Comparison of ENCODE assay signal across 11 cellular contexts in genomic region chrX:149510386-149510785, GRCh38. TPM values are rescaled to one million over a fixed set of nuclear protein-coding genes. Genes with fewer than 3 reads are reported as not detected.
DNase-seq lines count a peak whose midpoint lies in the region; ATAC-seq, FAIRE-seq and TF ChIP-seq lines count a peak whose summit lies in the region.
"Had no signal": no experiment of that assay in that cellular context is flagged by ENCODE, and none has a peak within 500 bp of the region (broad histone marks: within the 10 kb centered on the region; RNA-seq: fewer than 3 reads in every experiment).

No MANE protein-coding gene starts in this region.

- no peak for FAIRE-seq in frontal cortex (lab: Jason Lieb, UNC)

- no peak overlapping the region for H3K27ac ChIP-seq in endodermal cell (ENCODE audit: low read depth, low read length)

- H3K9me3 ChIP-seq in MG63 = no peaks in the 10 kb centered on the region
- no peaks in the 10 kb centered on the region for H3K9me3 ChIP-seq in endodermal cell (ENCODE audit: control insufficient read depth, low read length)
- H3K9me3 ChIP-seq: BLaER1 treated with 17β-estradiol and CSF1 and Interleukin-3, amounts not matched to agents 10 nM and 100 nM had no signal

- H3K4me1 ChIP-seq in endodermal cell (ENCODE audit: control insufficient read depth, insufficient read depth, low read length) = no peaks in the 10 kb centered on the region

- H3K27ac Mint-ChIP-seq in endodermal cell = no peak overlapping the region
- peak overlapping the region; percentile 93 for H3K27ac Mint-ChIP-seq in type B pancreatic cell

- H3K4me1 Mint-ChIP-seq in endodermal cell (peaks cover 3% of the 10 kb centered on the region), type B pancreatic cell (ENCODE audit: unreplicated experiment) (peaks cover 4% of the 10 kb centered on the region)

- TF ChIP-seq CTCF in endodermal cell (conservative IDR thresholded peaks at IDR 0.05) (peak; percentile 55), type B pancreatic cell (conservative IDR thresholded peaks at IDR 0.05) (peak; percentile 65)

- H3K27me3 ChIP-seq in MG63 = no peaks in the 10 kb centered on the region
- H3K27me3 ChIP-seq in endodermal cell (ENCODE audit: control insufficient read depth, insufficient read depth, low read length, poor library complexity, severe bottlenecking) = no peaks in the 10 kb centered on the region
- H3K27me3 ChIP-seq: BLaER1 treated with 17β-estradiol and CSF1 and Interleukin-3, amounts not matched to agents 10 nM and 100 nM had no signal

- H3K9me3 Mint-ChIP-seq in endodermal cell = peaks cover 53% of the 10 kb centered on the region
- H3K9me3 Mint-ChIP-seq in type B pancreatic cell = no peaks in the 10 kb centered on the region

- no peaks in the 10 kb centered on the region for H3K36me3 ChIP-seq in MG63
- H3K36me3 ChIP-seq in endodermal cell (ENCODE audit: control insufficient read depth, insufficient read depth, low read length) = no peaks in the 10 kb centered on the region
- H3K36me3 ChIP-seq: BLaER1 treated with 17β-estradiol and CSF1 and Interleukin-3, amounts not matched to agents 10 nM and 100 nM had no signal

- H3K4me3 ChIP-seq in MG63 = no peak overlapping the region
- H3K4me3 ChIP-seq in endodermal cell (ENCODE audit: low read length) = no peak overlapping the region
- H3K4me3 ChIP-seq: BLaER1 treated with 17β-estradiol and CSF1 and Interleukin-3, amounts not matched to agents 10 nM and 100 nM had no signal

- H3K9ac ChIP-seq in endodermal cell (ENCODE audit: extremely low read depth, low read length, poor library complexity, severe bottlenecking) = no peak overlapping the region
- H3K9ac ChIP-seq: BLaER1 treated with 17β-estradiol and CSF1 and Interleukin-3, amounts not matched to agents 10 nM and 100 nM had no signal

- H3K4me3 Mint-ChIP-seq in endodermal cell (no peak overlapping the region), type B pancreatic cell (peak overlapping the region; percentile 64)

- H3K36me3 Mint-ChIP-seq in endodermal cell (ENCODE audit: low read depth) (no peaks in the 10 kb centered on the region), type B pancreatic cell (no peaks in the 10 kb centered on the region)

- WGBS in endodermal cell (ENCODE audit: insufficient coverage in 1 of 2, insufficient read length in 1 of 2), 2 experiments = 73% methylated on average over 3 of the region's 4 CpGs; no CpG with 5 or more reads in 1 of the 2 experiments

- H3K27me3 Mint-ChIP-seq in endodermal cell (ENCODE audit: insufficient read depth) (peaks cover 2% of the 10 kb centered on the region), type B pancreatic cell (no peaks in the 10 kb centered on the region)

- DNase-seq in activated CD8-positive, alpha-beta memory T cell treated with anti-CD3 and anti-CD28 coated beads for 24 hours = peak; percentile 43
- no peak for DNase-seq in activated CD8-positive, alpha-beta memory T cell treated with anti-CD3 and anti-CD28 coated beads, Interleukin-2, amount 50 U/mL, for 4 hours
- DNase-seq in MG63 (peak; percentile 33), endodermal cell (no peak), type B pancreatic cell (ENCODE audit: extremely low spot score, unreplicated experiment) (no peak), frontal cortex (ENCODE audit: low spot score in 2 of 2) (no peak)

- ATAC-seq in HG03175 (IDR thresholded peaks at IDR 0.05; ENCODE audit: unreplicated experiment) (no peak), HG03196 (IDR thresholded peaks at IDR 0.05; ENCODE audit: unreplicated experiment) (no peak)

RNA-seq across cellular contexts. Expression of gene IDS, which starts 5.3 kb away (rescaled TPM):
- 3.6 and 11.6 TPM in 2 replicates for total RNA-seq in MG63 (2014; rRNA removed; shearing (Covaris generic); ENCODE audit: low replicate concordance)
- 10 to 100 TPM; 28.2 to 43.9 TPM for total RNA-seq in endodermal cell
- 53.7 TPM for polyA plus RNA-seq in endodermal cell (2013, experiment 1 of 2)
- polyA plus RNA-seq in endodermal cell (2013, experiment 2 of 2) = 60.1 TPM
- 46.8 and 173 TPM in 2 replicates for total RNA-seq in type B pancreatic cell (ENCODE audit: low replicate concordance)
- total RNA-seq in frontal cortex = 86.4 TPM

RNA-seq across cellular contexts. Expression of gene EOLA1, which starts 30.4 kb away (rescaled TPM):
- total RNA-seq in MG63 (2014; rRNA removed; shearing (Covaris generic); ENCODE audit: low replicate concordance) = 33.5 and 41.1 TPM in 2 replicates
- total RNA-seq in endodermal cell (10 to 100 TPM; 11.9 to 18.0 TPM), type B pancreatic cell (ENCODE audit: low replicate concordance) (20.7 and 30.5 TPM in 2 replicates), frontal cortex (15.1 TPM)
- 12.6 TPM for polyA plus RNA-seq in endodermal cell (2013, experiment 1 of 2)
- 13.2 TPM for polyA plus RNA-seq in endodermal cell (2013, experiment 2 of 2)

RNA-seq across cellular contexts. Expression of gene HSFX3, which starts 39.3 kb away (rescaled TPM):
- not detected in 2 replicates for total RNA-seq in MG63 (2014; rRNA removed; shearing (Covaris generic); ENCODE audit: low replicate concordance)
- total RNA-seq in endodermal cell (not detected), type B pancreatic cell (ENCODE audit: low replicate concordance) (not detected in 2 replicates), frontal cortex (not detected)
- polyA plus RNA-seq in endodermal cell (2013, experiment 1 of 2) = not detected
- polyA plus RNA-seq in endodermal cell (2013, experiment 2 of 2) = not detected
- total RNA-seq: glomerular endothelial cell had no signal
- polyA plus RNA-seq: adipose tissue had no signal

Comparison
In these comparisons a context has a peak if more than half of its experiments do, and no peak if none do; other contexts are left out.
1. DNase-seq: peak in activated CD8-positive, alpha-beta memory T cell treated with anti-CD3 and anti-CD28 coated beads for 24 hours (single experiment) and MG63 (single experiment); none in activated CD8-positive, alpha-beta memory T cell treated with anti-CD3 and anti-CD28 coated beads, Interleukin-2, amount 50 U/mL, for 4 hours (single experiment), endodermal cell (single experiment), type B pancreatic cell (single experiment) and frontal cortex (0 of 2).